In the genomic region with DNA sequence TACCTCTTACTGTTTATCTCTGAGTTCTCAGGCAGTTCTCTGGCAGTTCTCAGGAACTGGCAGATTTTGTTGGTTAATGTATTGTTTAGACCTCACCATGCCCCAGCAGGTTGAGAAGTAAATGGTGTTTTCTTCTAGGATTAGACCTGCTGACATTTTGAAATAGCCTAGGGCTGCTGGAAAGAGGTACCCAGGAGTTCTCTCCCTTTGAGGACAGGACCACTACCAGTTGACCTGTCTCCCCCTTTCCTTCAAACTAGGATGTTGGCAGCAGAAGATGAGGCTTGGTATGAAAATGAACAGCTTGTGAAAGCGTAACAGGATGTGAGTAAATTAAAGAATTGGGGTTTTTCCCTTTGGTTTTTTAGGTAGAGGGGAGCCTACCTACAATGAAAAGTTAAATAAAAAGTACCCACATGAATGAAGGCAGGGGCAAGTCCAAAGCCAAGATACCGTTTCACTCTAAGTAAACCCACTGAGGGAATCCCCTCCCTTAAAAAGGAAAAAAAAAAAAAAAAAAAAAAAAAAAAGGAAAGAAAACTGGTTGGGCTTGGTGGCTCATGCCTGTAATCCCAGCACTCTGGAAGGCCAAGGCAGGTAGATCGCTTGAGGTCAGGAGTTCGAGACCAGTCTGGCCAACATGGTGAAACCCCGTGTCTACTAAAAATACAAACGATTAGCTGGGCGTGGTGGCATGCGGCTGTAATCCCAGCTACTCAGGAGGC, we compare ENCODE assay signal across 9 cellular contexts.
DNase-seq lines count a peak whose midpoint lies in the region; ATAC-seq and TF ChIP-seq lines count a peak whose summit lies in the region.
"Had no signal": no experiment of that assay in that cellular context is flagged by ENCODE, and none has a peak within 500 bp of the region (broad histone marks: within the 10 kb centered on the region; RNA-seq: fewer than 3 reads in every experiment).

No MANE protein-coding gene starts in this region.

- no peaks in the 10 kb centered on the region for H3K79me2 ChIP-seq in HCT116 (ENCODE audit: insufficient read depth, low read length)

- H3K4me3 ChIP-seq in HCT116 (replicated peaks in 1 of 2; ENCODE audit: low read depth in 1 of 2, low read length in 2 of 2) (no peak overlapping the region), IMR-90 (ENCODE audit: insufficient read depth, low read depth, low read length) (no peak overlapping the region), prostate gland (no peak overlapping the region)
- H3K4me3 ChIP-seq: ascending aorta had no signal

- H3K9me3 Mint-ChIP-seq in immature natural killer cell = no peaks in the 10 kb centered on the region

- H3K9me3 ChIP-seq in HCT116 (ENCODE audit: control insufficient read depth in 1 of 2, insufficient read depth in 1 of 2, low read depth in 1 of 2, low read length in 2 of 2) = no peaks in the 10 kb centered on the region
- H3K9me3 ChIP-seq in IMR-90 (ENCODE audit: control insufficient read depth, insufficient read depth, low read length) = no peaks in the 10 kb centered on the region
- H3K9me3 ChIP-seq in prostate gland = no peaks in the 10 kb centered on the region
- H3K9me3 ChIP-seq: ascending aorta had no signal

- H3K18ac ChIP-seq in IMR-90 (ENCODE audit: low read depth, low read length) = peak overlapping the region; percentile 99; the same call in 1 of the 2 replicates

- CTCF ChIA-PET in HCT116 (lab: Charles Lee) (no interaction called here), IMR-90 (lab: Yijun Ruan, JAX) (no interaction called here)

- peaks cover 8 to 37% of the 10 kb centered on the region in 2 experiments; a peak in 2 of 4 replicates for H3K79me1 ChIP-seq in IMR-90 (ENCODE audit: low read depth in 1 of 2, low read length in 2 of 2)

- H3K36me3 Mint-ChIP-seq in immature natural killer cell = no peaks in the 10 kb centered on the region

- H3K9me1 ChIP-seq in IMR-90 (ENCODE audit: insufficient read depth, low read length) = peaks cover 24% of the 10 kb centered on the region

- peak overlapping the region; percentile 90 for H2BK120ac ChIP-seq in IMR-90 (ENCODE audit: low read depth, low read length)

- ATAC-seq in GM18867 (IDR thresholded peaks at IDR 0.05; ENCODE audit: unreplicated experiment) (peak; percentile 72), HCT116 (no peak), IMR-90 (ENCODE audit: low read depth) (no peak)

- H3K27me3 ChIP-seq in HCT116 (ENCODE audit: insufficient read depth, low read length) (no peaks in the 10 kb centered on the region), IMR-90 (ENCODE audit: control insufficient read depth, insufficient read depth, low read length) (no peaks in the 10 kb centered on the region), prostate gland (replicated peaks; ENCODE audit: insufficient read depth) (no peaks in the 10 kb centered on the region)
- H3K27me3 ChIP-seq: ascending aorta had no signal

- H3K27ac Mint-ChIP-seq in immature natural killer cell = peak overlapping the region in 5 of 6 donors; percentile 14 to 76 (median 30)

- H3K4me3 Mint-ChIP-seq in immature natural killer cell = peak overlapping the region in 1 of 5 donors; percentile 41

- H3K27me3 Mint-ChIP-seq in immature natural killer cell (ENCODE audit: low read depth in 3 of 3) = peaks cover 0 to 5% (median 2%) of the 10 kb centered on the region in 3 donors

- H4K91ac ChIP-seq in IMR-90 (ENCODE audit: insufficient read depth, low read depth, low read length) = peak overlapping the region; percentile 87

- TF ChIP-seq CTCF in HCT116 (IDR thresholded peaks at IDR 0.05 in 2 of 3, conservative IDR thresholded peaks at IDR 0.05 in 1 of 3; ENCODE audit: borderline replicate concordance in 1 of 3, insufficient read depth in 1 of 3, low read depth in 2 of 3, low read length in 2 of 3) = no peak
- no peak for TF ChIP-seq CTCF in IMR-90 (conservative IDR thresholded peaks at IDR 0.05; ENCODE audit: low read depth, low read length)
- TF ChIP-seq CTCF in prostate gland (IDR thresholded peaks at IDR 0.05) = no peak

- H2AFZ ChIP-seq in HCT116 (ENCODE audit: low read depth, low read length, poor library complexity, severe bottlenecking) (no peak overlapping the region), IMR-90 (replicated peaks; ENCODE audit: low read length, poor library complexity) (peak overlapping the region; percentile 39)

- WGBS in IMR-90 (ENCODE audit: extremely low coverage in 2 of 2, insufficient read length in 1 of 2), 2 experiments = 100% methylated on average over 1 of the region's 8 CpGs; no CpG with 5 or more reads in 1 of the 2 experiments
- 79% methylated on average over 8 of the region's 8 CpGs for WGBS in prostate gland

- H2AK9ac ChIP-seq in IMR-90 (replicated peaks; ENCODE audit: low read depth, low read length, poor library complexity) = peak overlapping the region; percentile 20

- no peaks in the 10 kb centered on the region for H4K20me1 ChIP-seq in HCT116 (ENCODE audit: insufficient read depth)
- no peaks in the 10 kb centered on the region for H4K20me1 ChIP-seq in IMR-90 (ENCODE audit: insufficient read depth, low read length)

- H3K27ac ChIP-seq in HCT116 (ENCODE audit: low read depth, low read length) (peak overlapping the region; percentile 99), IMR-90 (ENCODE audit: insufficient read depth, low read length) (peak overlapping the region; percentile 44; the same call in 1 of the 2 replicates), prostate gland (no peak overlapping the region)
- H3K27ac ChIP-seq: ascending aorta had no signal

- H3K14ac ChIP-seq in IMR-90 (replicated peaks; ENCODE audit: low read depth, low read length) = peak overlapping the region; percentile 75

- peak overlapping the region; percentile 74 for H2BK5ac ChIP-seq in IMR-90 (ENCODE audit: low read depth, low read length, poor library complexity, severe bottlenecking)

- peak overlapping the region; percentile 99 for H2AK5ac ChIP-seq in IMR-90 (ENCODE audit: low read depth, low read length)

- H4K8ac ChIP-seq in IMR-90 (ENCODE audit: low read depth in 2 of 2, low read length in 2 of 2) = peak overlapping the region; percentile 33 to 80; a peak in 2 of 4 replicates

- H2BK15ac ChIP-seq in IMR-90 (ENCODE audit: low read depth, low read length) = peak overlapping the region; percentile 97; the same call in 2 of the 3 replicates

- TF ChIP-seq POLR2A in HCT116 (IDR thresholded peaks at IDR 0.05; ENCODE audit: borderline replicate concordance, extremely low read depth, insufficient read depth, insufficient read length) = no peak
- TF ChIP-seq POLR2A in IMR-90 (IDR thresholded peaks at IDR 0.05; ENCODE audit: low read depth, low read length) = no peak
- TF ChIP-seq POLR2A in prostate gland (IDR thresholded peaks at IDR 0.05) = no peak

- RAD21 ChIA-PET in HCT116 (lab: Charles Lee; ENCODE audit: low non-redundant PET in 1 of 2, low total read pairs in 2 of 2, uncharacterized antibody in 2 of 2, unreplicated experiment in 2 of 2) = no interaction called here

- no peak overlapping the region for H3K4me2 ChIP-seq in HCT116 (ENCODE audit: low read length)
- no peak overlapping the region for H3K4me2 ChIP-seq in IMR-90 (ENCODE audit: low read depth, low read length)

- H3K23ac ChIP-seq in IMR-90 (ENCODE audit: low read depth, low read length) = peak overlapping the region; percentile 79

- no peaks in the 10 kb centered on the region for H3K9me2 ChIP-seq in HCT116 (ENCODE audit: insufficient read depth)

- intact Hi-C loops in HCT116 (cut with micrococcal nuclease) (no loop called here), IMR-90 (cut with micrococcal nuclease) (loop anchor here (5.0 kb wide), 2 partner anchors 70 to 130 kb away; no protein-coding TSS in a partner anchor), prostate gland (cut with DNase I) (no loop called here)

- no peaks in the 10 kb centered on the region for H3K36me3 ChIP-seq in HCT116 (ENCODE audit: control insufficient read depth in 1 of 2, insufficient read depth in 2 of 2, low read length in 2 of 2)
- H3K36me3 ChIP-seq in IMR-90 (ENCODE audit: control insufficient read depth, insufficient read depth, low read length) = no peaks in the 10 kb centered on the region
- no peaks in the 10 kb centered on the region for H3K36me3 ChIP-seq in prostate gland
- H3K36me3 ChIP-seq: ascending aorta had no signal

- H3K56ac ChIP-seq in IMR-90 (ENCODE audit: extremely low read depth, insufficient read depth, low read length) = no peak overlapping the region

- TF ChIP-seq RAD21 in HCT116 (IDR thresholded peaks at IDR 0.05; ENCODE audit: low read depth) = no peak
- TF ChIP-seq RAD21 in IMR-90 (IDR thresholded peaks at IDR 0.05; ENCODE audit: low read length) = no peak

- peak overlapping the region; percentile 79 for H3K4ac ChIP-seq in IMR-90 (ENCODE audit: low read depth, low read length)

- dilution Hi-C loops in IMR-90 (cut with HindIII; ENCODE audit: low sequenced_read_pairs, unreplicated experiment) = no loop called here

- H3K4me1 ChIP-seq in HCT116 (ENCODE audit: control insufficient read depth in 1 of 2, insufficient read depth in 2 of 2, low read length in 2 of 2) (peaks cover 61 to 66% of the 10 kb centered on the region in 2 experiments), IMR-90 (ENCODE audit: control insufficient read depth, insufficient read depth, low read length) (peaks cover 30% of the 10 kb centered on the region), prostate gland (replicated peaks) (no peaks in the 10 kb centered on the region)
- H3K4me1 ChIP-seq: ascending aorta had no signal

- peaks cover 19 to 23% of the 10 kb centered on the region in 2 donors for H3K4me1 Mint-ChIP-seq in immature natural killer cell

- peak overlapping the region; percentile 85 for H4K5ac ChIP-seq in IMR-90 (ENCODE audit: low read depth, low read length)

- POLR2A ChIA-PET in HCT116 (lab: Charles Lee) = no interaction called here
- POLR2A ChIA-PET in IMR-90 (lab: Charles Lee; ENCODE audit: unreplicated experiment) = interaction anchor here (0.6 kb wide), 1 partner anchor 163 kb away, joined by 5 read pairs; no protein-coding TSS in a partner anchor

- BruUV-seq in HCT116 (replicated peaks; lab: Mats Ljungman, UMichigan) (no TSS peak), IMR-90 (replicated peaks; lab: Mats Ljungman, UMichigan) (no TSS peak)

- H3K9ac ChIP-seq in HCT116 (ENCODE audit: low read length) = no peak overlapping the region
- no peak overlapping the region for H3K9ac ChIP-seq in IMR-90 (ENCODE audit: low read depth, low read length)

- H2BK20ac ChIP-seq in IMR-90 (ENCODE audit: low read depth, low read length) = peak overlapping the region; percentile 98

- in situ Hi-C loops in IMR-90 (cut with MboI; ENCODE audit: low sequenced_read_pairs) = no loop called here

- DNase-seq in HCT116 (ENCODE audit: low read depth, low spot score) (no peak), IMR-90 (no peak), immature natural killer cell (peak in 1 of 3 donors; percentile 13), pons (ENCODE audit: low spot score) (no peak), prostate gland (ENCODE audit: low spot score) (no peak), NCI-H146 treated with DMSO at 0.1 percent for 48 hours (lab: John Stamatoyannopoulos, UW; ENCODE audit: unreplicated experiment) (no peak), KG1 (lab: John Stamatoyannopoulos, UW) (no peak)

TF ChIP-seq in HCT116, 20 proteins besides CTCF, POLR2A, EP300 and RAD21 (continues in another document):
- TF ChIP-seq CBX3 (IDR thresholded peaks at IDR 0.05; ENCODE audit: low read depth) = no peak
- no peak for TF ChIP-seq ELF1 (IDR thresholded peaks at IDR 0.05; ENCODE audit: borderline replicate concordance, low read depth)

Comparison
In these comparisons a context has a peak if more than half of its experiments do, and no peak if none do; other contexts are left out.
1. H3K27ac ChIP-seq: peak in HCT116 (single experiment) and IMR-90 (single experiment); none in prostate gland (0 of 2).